In the genomic region with DNA sequence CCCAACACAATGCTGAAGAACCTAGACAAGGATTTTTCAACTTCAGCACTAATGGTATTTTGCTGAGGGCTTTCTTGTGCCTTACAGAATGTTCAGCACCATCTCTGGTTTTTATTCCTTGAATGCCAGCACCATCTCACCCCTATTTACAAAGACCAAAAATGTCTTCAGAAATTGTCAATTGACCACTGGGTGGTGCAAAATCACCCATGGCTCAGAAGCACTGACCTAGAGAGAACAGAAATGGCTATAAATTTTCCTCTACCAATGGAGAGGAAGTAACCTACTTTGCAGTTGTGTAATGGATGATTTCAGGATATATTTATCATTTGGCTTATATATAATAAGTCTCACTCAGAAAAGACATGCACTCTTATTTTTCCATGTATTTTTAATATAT, we compare ENCODE assay signal across 11 cellular contexts.
A peak's percentile ranks its signal among the peaks of the same experiment; 100 is the strongest.
DNase-seq lines count a peak whose midpoint lies in the region; ATAC-seq and TF ChIP-seq lines count a peak whose summit lies in the region.
"Had no signal": no experiment of that assay in that cellular context is flagged by ENCODE, and none has a peak within 500 bp of the region (broad histone marks: within the 10 kb centered on the region; RNA-seq: fewer than 3 reads in every experiment).

No MANE protein-coding gene starts in this region.

- H3K4me3 ChIP-seq in AG04449 (ENCODE audit: low read depth, low read length) (no peak overlapping the region), OCI-LY3 (ENCODE audit: low read length) (no peak overlapping the region), fibroblast of the aortic adventitia (ENCODE audit: low read depth, low read length) (no peak overlapping the region), heart left ventricle (no peak overlapping the region)

- TF ChIP-seq CTCF in AG04449 (IDR thresholded peaks at IDR 0.05; ENCODE audit: insufficient read depth, low read length, missing control alignments): peak; percentile 17
- peak; percentile 42 for TF ChIP-seq CTCF in OCI-LY3 (IDR thresholded peaks at IDR 0.05; ENCODE audit: low read depth, low read length)
- TF ChIP-seq CTCF in fibroblast of the aortic adventitia (IDR thresholded peaks at IDR 0.05; ENCODE audit: insufficient read depth, low read length): peak; percentile 55
- no peak for TF ChIP-seq CTCF in heart left ventricle (IDR thresholded peaks at IDR 0.05)

- no peak for TF ChIP-seq POLR2A in heart left ventricle (IDR thresholded peaks at IDR 0.05)

- no peaks in the 10 kb centered on the region for H4K20me1 ChIP-seq in OCI-LY3 (ENCODE audit: insufficient read depth, low read length)

- DNase-seq in AG04449 (ENCODE audit: low read depth, low spot score) (no peak), fibroblast of the aortic adventitia (ENCODE audit: low read depth) (peak; percentile 59), NOMO-1 treated with dmso at 0.1 percent for 144 hours (lab: John Stamatoyannopoulos, UW; ENCODE audit: unreplicated experiment) (no peak), heart left ventricle (no peak)
- DNase-seq in activated CD4-positive, alpha-beta T cell treated with anti-CD3 and anti-CD28 coated beads, Interleukin-2, amount 50 U/mL, for 4 hours: no peak
- DNase-seq: activated CD4-positive, alpha-beta T cell treated with anti-CD3 and anti-CD28 coated beads, Interleukin-2, amount 50 U/mL, for 1 hour; naive B cell; NCI-H1694 had no signal

- no peaks in the 10 kb centered on the region for H3K79me2 ChIP-seq in OCI-LY3 (ENCODE audit: low read length)

- no peak overlapping the region for H3K27ac ChIP-seq in OCI-LY3 (ENCODE audit: low read length)
- H3K27ac ChIP-seq in heart left ventricle: no peak overlapping the region

- intact Hi-C loops in heart left ventricle (cut with DNase I): no loop called here

- H3K36me3 ChIP-seq in OCI-LY3 (replicated peaks; ENCODE audit: low read depth, low read length) (no peaks in the 10 kb centered on the region), heart left ventricle (no peaks in the 10 kb centered on the region)

- CTCF ChIA-PET in AG04449 (lab: Yijun Ruan, JAX): interaction anchor here (1.5 to 3.4 kb wide), 2 partner anchors 179 to 374 kb away, joined by 3 to 28 read pairs; no protein-coding TSS in a partner anchor

- POLR2A ChIA-PET in AG04449 (lab: Yijun Ruan, JAX): no interaction called here

- no peak overlapping the region for H2AFZ ChIP-seq in OCI-LY3 (ENCODE audit: low read depth, low read length)

- no peaks in the 10 kb centered on the region for H3K9me3 ChIP-seq in OCI-LY3 (ENCODE audit: insufficient read depth, low read length)
- H3K9me3 ChIP-seq in heart left ventricle: no peaks in the 10 kb centered on the region

- no peaks in the 10 kb centered on the region for H3K27me3 ChIP-seq in OCI-LY3 (ENCODE audit: low read depth, low read length)
- H3K27me3 ChIP-seq in heart left ventricle: no peaks in the 10 kb centered on the region

- ATAC-seq in GM21786 (IDR thresholded peaks at IDR 0.05; ENCODE audit: unreplicated experiment): peak; percentile 49
- no peak for ATAC-seq in heart left ventricle
- no peak for ATAC-seq in GM21528 (IDR thresholded peaks at IDR 0.05; ENCODE audit: low FRiP score, unreplicated experiment)

- H3K4me1 ChIP-seq in OCI-LY3 (ENCODE audit: low read length) (no peaks in the 10 kb centered on the region), heart left ventricle (no peaks in the 10 kb centered on the region)

- H3K4me2 ChIP-seq in OCI-LY3 (ENCODE audit: low read length): no peak overlapping the region

- no peak overlapping the region for H3K9ac ChIP-seq in OCI-LY3 (ENCODE audit: low read length)

Comparison
In these comparisons a context has a peak if more than half of its experiments do, and no peak if none do; other contexts are left out.
1. CTCF ChIP-seq: peak in AG04449 (single experiment), OCI-LY3 (single experiment) and fibroblast of the aortic adventitia (single experiment); none in heart left ventricle (0 of 12).